ENCODE assay signal across 23 cellular contexts in the genomic region with DNA sequence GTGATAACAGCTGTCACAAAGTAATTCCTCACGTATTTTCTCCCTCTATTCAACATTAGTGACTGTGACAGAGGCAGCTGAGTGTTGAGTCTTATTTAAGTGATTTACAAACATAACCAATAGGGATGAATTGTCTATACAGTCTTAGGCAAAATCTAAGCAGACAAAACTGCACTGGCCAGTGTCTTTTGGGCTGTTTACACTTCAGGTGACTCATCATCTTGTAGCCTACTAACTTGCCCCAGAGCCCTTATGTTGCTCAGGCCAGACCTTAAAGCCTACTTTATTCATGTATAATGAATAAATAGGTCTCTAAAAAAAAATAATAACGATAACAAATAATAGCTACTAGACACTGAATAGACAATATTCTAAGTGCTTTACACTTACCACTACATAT. TPM values are rescaled to one million over a fixed set of nuclear protein-coding genes. Genes with fewer than 3 reads are reported as not detected.
DNase-seq lines count a peak whose midpoint lies in the region; ATAC-seq, FAIRE-seq and TF ChIP-seq lines count a peak whose summit lies in the region.
"Had no signal": no experiment of that assay in that cellular context is flagged by ENCODE, and none has a peak within 500 bp of the region (broad histone marks: within the 10 kb centered on the region; RNA-seq: fewer than 3 reads in every experiment).

No MANE protein-coding gene starts in this region.

- H3K9me3 Mint-ChIP-seq in CD4-positive, alpha-beta T cell, result no peaks in the 10 kb centered on the region
- H3K9me3 Mint-ChIP-seq: activated CD4-positive, alpha-beta memory T cell treated with anti-CD3 and anti-CD28 coated beads for 36 hours; activated T-cell treated with anti-CD3 and anti-CD28 coated beads, Interleukin-2, amount 50 U/mL, for 24 hours; mesothelial cell of epicardium; neural progenitor cell; type B pancreatic cell had no signal

- intact Hi-C loops in ascending aorta (cut with DNase I), result no loop called here
- intact Hi-C loops in CD4-positive, alpha-beta T cell (cut with DNase I, micrococcal nuclease), result no loop called here

- H3K79me2 ChIP-seq in osteoblast (ENCODE audit: insufficient read depth, low read length), result no peaks in the 10 kb centered on the region
- H3K79me2 ChIP-seq: hepatocyte had no signal

- no peak overlapping the region for H3K4me2 ChIP-seq in osteoblast (ENCODE audit: insufficient read depth, low read length)
- H3K4me2 ChIP-seq: hepatocyte, neural progenitor cell had no signal

- H3K27ac ChIP-seq in osteoblast (ENCODE audit: low read depth, low read length), result no peak overlapping the region
- H3K27ac ChIP-seq in ascending aorta, result no peak overlapping the region
- no peak overlapping the region for H3K27ac ChIP-seq in CD4-positive, alpha-beta T cell (ENCODE audit: low read depth, low read length)
- H3K27ac ChIP-seq: esophagus squamous epithelium, hepatocyte, neural progenitor cell had no signal

- no peak for TF ChIP-seq CTCF in bronchial epithelial cell (IDR thresholded peaks at IDR 0.05; ENCODE audit: insufficient read depth, low read length, severe bottlenecking)
- no peak for TF ChIP-seq CTCF in osteoblast (IDR thresholded peaks at IDR 0.05; ENCODE audit: extremely low read depth, low read depth, low read length)
- TF ChIP-seq CTCF in ascending aorta (IDR thresholded peaks at IDR 0.05), result no peak
- no peak for TF ChIP-seq CTCF in CD4-positive, alpha-beta T cell (IDR thresholded peaks at IDR 0.05)

- H3K4me3 Mint-ChIP-seq in CD4-positive, alpha-beta T cell, result no peak overlapping the region
- H3K4me3 Mint-ChIP-seq: activated CD4-positive, alpha-beta memory T cell treated with anti-CD3 and anti-CD28 coated beads for 36 hours; activated naive CD8-positive, alpha-beta T cell; activated T-cell treated with anti-CD3 and anti-CD28 coated beads, Interleukin-2, amount 50 U/mL, for 24 hours; CD14-positive monocyte; mesothelial cell of epicardium; neural progenitor cell; type B pancreatic cell had no signal

- H3K36me3 Mint-ChIP-seq in CD4-positive, alpha-beta T cell (ENCODE audit: low read depth), result peaks cover 86% of the 10 kb centered on the region

- H3K36me3 ChIP-seq in bronchial epithelial cell (ENCODE audit: control insufficient read depth, insufficient read depth, low read length) (peaks cover 14% of the 10 kb centered on the region), osteoblast (ENCODE audit: insufficient read depth, low read length) (peaks cover 54% of the 10 kb centered on the region), ascending aorta (peaks cover 65 to 91% of the 10 kb centered on the region in 2 donors)

- H2AFZ ChIP-seq in osteoblast (ENCODE audit: low read length), result no peak overlapping the region
- H2AFZ ChIP-seq: hepatocyte, neural progenitor cell had no signal

- ATAC-seq in HG03354 (IDR thresholded peaks at IDR 0.05; ENCODE audit: poor library complexity, severe bottlenecking, unreplicated experiment), result no peak
- ATAC-seq in CD4-positive, alpha-beta T cell (ENCODE audit: poor library complexity), result no peak

- H3K4me3 ChIP-seq in bronchial epithelial cell (ENCODE audit: low read depth, low read length), result no peak overlapping the region
- H3K4me3 ChIP-seq in osteoblast (ENCODE audit: insufficient read depth, low read length), result no peak overlapping the region
- no peak overlapping the region for H3K4me3 ChIP-seq in ascending aorta
- H3K4me3 ChIP-seq: esophagus squamous epithelium, hepatocyte, neural progenitor cell had no signal

- H3K27ac Mint-ChIP-seq in CD4-positive, alpha-beta T cell, result no peak overlapping the region
- H3K27ac Mint-ChIP-seq: activated CD4-positive, alpha-beta memory T cell treated with anti-CD3 and anti-CD28 coated beads for 36 hours; activated naive CD8-positive, alpha-beta T cell; activated T-cell treated with anti-CD3 and anti-CD28 coated beads, Interleukin-2, amount 50 U/mL, for 24 hours; CD14-positive monocyte; mesothelial cell of epicardium; neural progenitor cell; type B pancreatic cell had no signal

- peaks cover 5% of the 10 kb centered on the region for H3K4me1 Mint-ChIP-seq in CD4-positive, alpha-beta T cell (ENCODE audit: low read depth)
- H3K4me1 Mint-ChIP-seq: CD14-positive monocyte, mesothelial cell of epicardium, neural progenitor cell had no signal

- H3K27me3 Mint-ChIP-seq in CD4-positive, alpha-beta T cell, result no peaks in the 10 kb centered on the region
- H3K27me3 Mint-ChIP-seq: activated CD4-positive, alpha-beta memory T cell treated with anti-CD3 and anti-CD28 coated beads for 36 hours; activated naive CD8-positive, alpha-beta T cell; activated T-cell treated with anti-CD3 and anti-CD28 coated beads, Interleukin-2, amount 50 U/mL, for 24 hours; type B pancreatic cell had no signal

- CTCF ChIA-PET in CD4-positive, alpha-beta T cell (lab: Charles Lee), result no interaction called here

- DNase-seq in ELR (ENCODE audit: low read depth), result peak; percentile 60
- peak; percentile 83 for DNase-seq in NCI-H2171 treated with DMSO at 0.1 percent for 48 hours (lab: John Stamatoyannopoulos, UW)
- peak; percentile 60 for DNase-seq in bronchial epithelial cell (ENCODE audit: low read depth)
- DNase-seq in osteoblast (ENCODE audit: insufficient read length, low spot score, missing footprints), result peak; percentile 63
- DNase-seq in ascending aorta (ENCODE audit: low spot score in 2 of 2), result no peak
- no peak for DNase-seq in CD4-positive, alpha-beta T cell
- DNase-seq: activated CD4-positive, alpha-beta memory T cell treated with anti-CD3 and anti-CD28 coated beads for 36 hours; activated T-cell treated with anti-CD3 and anti-CD28 coated beads, Interleukin-2, amount 50 U/mL, for 24 hours; esophagus squamous epithelium; kidney; NCI-H774; retina; stimulated activated CD4-positive, alpha-beta T cell treated with anti-CD3 and anti-CD28 coated beads, Interleukin-15, amount 100 ng/mL, for 24 hours; stimulated activated naive CD4-positive, alpha-beta T cell had no signal

- no peaks in the 10 kb centered on the region for H3K4me1 ChIP-seq in osteoblast (ENCODE audit: insufficient read depth, low read length)
- no peaks in the 10 kb centered on the region for H3K4me1 ChIP-seq in ascending aorta
- H3K4me1 ChIP-seq: esophagus squamous epithelium, neural progenitor cell had no signal

- FAIRE-seq in bronchial epithelial cell (lab: Jason Lieb, UNC), result no peak
- FAIRE-seq: GM19239, kidney, RCC 7860 had no signal

- H3K9me3 ChIP-seq in osteoblast (ENCODE audit: low read depth, low read length), result no peaks in the 10 kb centered on the region
- no peaks in the 10 kb centered on the region for H3K9me3 ChIP-seq in ascending aorta
- H3K9me3 ChIP-seq in CD4-positive, alpha-beta T cell (ENCODE audit: control insufficient read depth, low read length), result no peaks in the 10 kb centered on the region
- H3K9me3 ChIP-seq: esophagus squamous epithelium had no signal

- no peaks in the 10 kb centered on the region for H3K27me3 ChIP-seq in bronchial epithelial cell (ENCODE audit: control insufficient read depth, insufficient read depth, low read length)
- H3K27me3 ChIP-seq in osteoblast (ENCODE audit: insufficient read depth, low read length), result no peaks in the 10 kb centered on the region
- no peaks in the 10 kb centered on the region for H3K27me3 ChIP-seq in ascending aorta
- H3K27me3 ChIP-seq in CD4-positive, alpha-beta T cell (ENCODE audit: control insufficient read depth, insufficient read depth, low read length), result no peaks in the 10 kb centered on the region
- H3K27me3 ChIP-seq: esophagus squamous epithelium, hepatocyte, neural progenitor cell had no signal

- POLR2A ChIA-PET in CD4-positive, alpha-beta T cell (lab: Charles Lee), result no interaction called here

- no peaks in the 10 kb centered on the region for H4K20me1 ChIP-seq in osteoblast (ENCODE audit: insufficient read depth, low read length)

RNA-seq across cellular contexts. Expression of a gene that starts 17.2 kb away (rescaled TPM):
- total RNA-seq in bronchial epithelial cell (32.1 and 35.7 TPM in 2 replicates), osteoblast (43.1 and 52.5 TPM in 2 replicates), ascending aorta (12.0 TPM)
- total RNA-seq in CD4-positive, alpha-beta T cell, result 10 to 100 TPM; 92.9 to 96.5 TPM

Comparison
In these comparisons a context has a peak if more than half of its experiments do, and no peak if none do; other contexts are left out.
1. DNase-seq: peak in ELR (single experiment), NCI-H2171 treated with DMSO at 0.1 percent for 48 hours (single experiment), bronchial epithelial cell (single experiment) and osteoblast (single experiment); none in ascending aorta (0 of 2) and CD4-positive, alpha-beta T cell (0 of 10).